Comparison of ENCODE assay signal across 8 cellular contexts in genomic region chr7:92813390-92814024, GRCh38. TPM values are rescaled to one million over a fixed set of nuclear protein-coding genes. Genes with fewer than 3 reads are reported as not detected.
A peak's percentile ranks its signal among the peaks of the same experiment; 100 is the strongest.
DNase-seq lines count a peak whose midpoint lies in the region; ATAC-seq and TF ChIP-seq lines count a peak whose summit lies in the region.

No MANE protein-coding gene starts in this region.

- H3K36me3 ChIP-seq in left ventricle myocardium inferior (no peaks in the 10 kb centered on the region), heart right ventricle (no peaks in the 10 kb centered on the region), mesodermal cell (ENCODE audit: control insufficient read depth, insufficient read depth, low read length) (peaks cover 24% of the 10 kb centered on the region), left lung (no peaks in the 10 kb centered on the region)

- WGBS in heart right ventricle, 2 donors, result 29 to 33% methylated on average over 4 of the region's 4 CpGs
- WGBS in mesodermal cell (ENCODE audit: insufficient coverage in 2 of 2), 2 experiments, result 75% methylated on average over 2 of the region's 4 CpGs; no CpG with 5 or more reads in 1 of the 2 experiments

- H3K27ac ChIP-seq in left ventricle myocardium inferior (replicated peaks) (peak overlapping the region; percentile 36), heart right ventricle (peak overlapping the region in 1 of 10 donors; percentile 48), mesodermal cell (ENCODE audit: low read depth, low read length, severe bottlenecking) (peak overlapping the region; percentile 42), left lung (peak overlapping the region in 1 of 2 donors; percentile 9)

- DNase-seq in left ventricle myocardium inferior (no peak), heart right ventricle (no peak), SK-N-DZ (ENCODE audit: low spot score) (peak; percentile 68), inferior parietal cortex (ENCODE audit: extremely low spot score) (no peak), left lung (no peak), GOT3 (lab: John Stamatoyannopoulos, UW) (no peak)

- TF ChIP-seq CTCF in left ventricle myocardium inferior (IDR thresholded peaks at IDR 0.05; ENCODE audit: borderline replicate concordance) (no peak), heart right ventricle (IDR thresholded peaks at IDR 0.05) (no peak), left lung (IDR thresholded peaks at IDR 0.05) (no peak)

- H3K4me1 ChIP-seq in left ventricle myocardium inferior (peaks cover 57% of the 10 kb centered on the region), heart right ventricle (peaks cover 5 to 43% (median 37%) of the 10 kb centered on the region in 9 donors), mesodermal cell (ENCODE audit: control insufficient read depth, insufficient read depth, low read length, poor library complexity, severe bottlenecking) (peaks cover 21% of the 10 kb centered on the region), left lung (peaks cover 0 to 33% of the 10 kb centered on the region in 2 donors)

- H3K4me3 ChIP-seq in left ventricle myocardium inferior (no peak overlapping the region), heart right ventricle (no peak overlapping the region), mesodermal cell (ENCODE audit: extremely low read depth, insufficient read depth, low read length, poor library complexity, severe bottlenecking) (no peak overlapping the region), left lung (no peak overlapping the region)

- peaks cover 14% of the 10 kb centered on the region for H3K9me3 ChIP-seq in left ventricle myocardium inferior (replicated peaks)
- H3K9me3 ChIP-seq in heart right ventricle, result peaks cover 0 to 14% (median 10%) of the 10 kb centered on the region in 11 donors
- peaks cover 7% of the 10 kb centered on the region for H3K9me3 ChIP-seq in mesodermal cell (ENCODE audit: control insufficient read depth, low read length)
- no peaks in the 10 kb centered on the region for H3K9me3 ChIP-seq in left lung

- ATAC-seq in heart right ventricle (no peak), HG03095 (IDR thresholded peaks at IDR 0.05; ENCODE audit: unreplicated experiment) (peak; percentile 55), left lung (no peak)

- H3K27me3 ChIP-seq in left ventricle myocardium inferior (ENCODE audit: low read depth), result no peaks in the 10 kb centered on the region
- no peaks in the 10 kb centered on the region for H3K27me3 ChIP-seq in heart right ventricle
- H3K27me3 ChIP-seq in left lung, result no peaks in the 10 kb centered on the region

- intact Hi-C loops in left ventricle myocardium inferior (cut with micrococcal nuclease), result no loop called here
- intact Hi-C loops in heart right ventricle (cut with DNase I), result no loop called here
- intact Hi-C loops in left lung (cut with DNase I), result no loop called here

RNA-seq across cellular contexts. Expression of gene CDK6, which starts 22.9 kb away (rescaled TPM):
- 16.5 TPM for total RNA-seq in left ventricle myocardium inferior
- total RNA-seq in heart right ventricle, result 10 to 100 TPM; 12.9 to 31.5 (median 16.8) TPM
- 1 to 10 TPM; 2.6 to 3.0 TPM for polyA plus RNA-seq in heart right ventricle
- polyA plus RNA-seq in SK-N-DZ (2014; cell fraction: cytosol; rRNA removed), result 106 and 115 TPM in 2 replicates
- 61.6 and 71.8 TPM in 2 replicates for polyA plus RNA-seq in SK-N-DZ (2014; cell fraction: nucleus; rRNA removed)
- 50.2 TPM for polyA plus RNA-seq in mesodermal cell (2013, experiment 1 of 2)
- 38.6 TPM for polyA plus RNA-seq in mesodermal cell (2013, experiment 2 of 2)
- total RNA-seq in left lung, result 10 to 100 TPM; 20.3 to 24.0 TPM
